Comparison of ENCODE assay signal across 29 cellular contexts in the genomic region with DNA sequence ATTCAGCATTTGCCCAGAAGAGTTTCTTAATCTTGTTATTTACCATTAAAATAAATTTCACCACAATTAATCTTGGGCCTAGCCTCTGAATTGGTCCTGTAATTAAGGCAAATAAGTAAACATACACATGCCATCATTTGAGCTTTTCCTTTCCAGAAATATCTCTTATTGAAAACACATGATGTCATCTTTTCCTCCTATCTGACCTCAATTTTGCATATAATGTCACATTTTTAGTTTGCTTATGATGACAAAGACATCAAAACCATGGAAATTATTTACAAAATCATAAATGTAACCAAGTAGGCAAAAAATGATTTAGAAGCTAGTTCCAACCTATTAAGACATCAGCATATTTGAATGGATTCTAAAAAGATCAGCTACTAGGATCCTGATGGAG.
"Had no signal": no experiment of that assay in that cellular context is flagged by ENCODE, and none has a peak within 500 bp of the region (broad histone marks: within the 10 kb centered on the region; RNA-seq: fewer than 3 reads in every experiment).

No MANE protein-coding gene starts in this region.

- H3K36me3 Mint-ChIP-seq: naive thymus-derived CD4-positive, alpha-beta T cell; natural killer cell; stimulated activated memory B cell treated with anti-CD40 and anti-IgM and Interleukin-4, amounts not matched to agents 10 μg/mL and 1 μg/mL and 100 μg/mL, for 72 hours had no signal

- H3K27ac ChIP-seq: neural progenitor cell, ovary, parathyroid adenoma, psoas muscle, skin epidermis, spleen, stomach, thoracic aorta, thyroid gland, tibial nerve, upper lobe of left lung had no signal

- H3K4me2 ChIP-seq: neural progenitor cell, smooth muscle cell had no signal

- H2AFZ ChIP-seq: parathyroid adenoma had no signal

- H3K27ac Mint-ChIP-seq: naive thymus-derived CD4-positive, alpha-beta T cell; natural killer cell; nephron; neural progenitor cell; progenitor cell of endocrine pancreas; stimulated activated memory B cell treated with anti-CD40 and anti-IgM and Interleukin-4, amounts not matched to agents 10 μg/mL and 1 μg/mL and 100 μg/mL, for 72 hours had no signal

- H3K4me1 ChIP-seq: neural progenitor cell, parathyroid adenoma, psoas muscle, spleen, stomach, thyroid gland, tibial nerve, upper lobe of left lung had no signal

- ATAC-seq: naive thymus-derived CD4-positive, alpha-beta T cell; natural killer cell; psoas muscle; right cardiac atrium; sciatic nerve; stimulated activated memory B cell treated with anti-CD40 and anti-IgM and Interleukin-4, amounts not matched to agents 10 μg/mL and 1 μg/mL and 100 μg/mL, for 72 hours; stimulated activated naive CD8-positive, alpha-beta T cell treated with anti-CD3 and anti-CD28 coated beads, Interleukin-15, Interleukin-2, amounts not matched to agents 100 U/mL and 50 U/mL, for 24 hours had no signal

- H3K36me3 ChIP-seq: neural progenitor cell, ovary, spleen, stomach, thyroid gland, tibial nerve, upper lobe of left lung had no signal

- H3K79me2 ChIP-seq: parathyroid adenoma had no signal

- DNase-seq: naive thymus-derived CD4-positive, alpha-beta T cell; natural killer cell; occipital lobe; ovary; psoas muscle; right cardiac atrium; spleen; stimulated activated CD4-positive, alpha-beta T cell treated with anti-CD3 and anti-CD28 coated beads, Interleukin-12 subunit alpha, Interleukin-12 subunit beta, amount 100 ng/mL, for 4 hours; stimulated activated CD4-positive, alpha-beta T cell treated with anti-CD3 and anti-CD28 coated beads, Interleukin-1b, Interleukin-23, amount 100 ng/mL, for 48 hours; stimulated activated CD4-positive, alpha-beta T cell treated with anti-CD3 and anti-CD28 coated beads, Interleukin-4, amount 100 ng/mL, for 1 hour; stimulated activated CD4-positive, alpha-beta T cell treated with anti-CD3 and anti-CD28 coated beads, Interleukin-4, amount 100 ng/mL, for 4 hours; stimulated activated CD8-positive, alpha-beta memory T cell treated with anti-CD3 and anti-CD28 coated beads, Interleukin-4, amount 100 ng/mL, for 48 hours; stimulated activated naive CD4-positive, alpha-beta T cell; stimulated activated naive CD8-positive, alpha-beta T cell treated with anti-CD3 and anti-CD28 coated beads, Interleukin-15, Interleukin-2, amounts not matched to agents 100 U/mL and 50 U/mL, for 24 hours; stomach; thyroid gland; trophoblast cell; upper lobe of left lung had no signal

- H3K9me3 Mint-ChIP-seq: nephron; stimulated activated memory B cell treated with anti-CD40 and anti-IgM and Interleukin-4, amounts not matched to agents 10 μg/mL and 1 μg/mL and 100 μg/mL, for 72 hours had no signal

- H3K27me3 ChIP-seq: neural progenitor cell, ovary, spleen, stomach, thyroid gland, tibial nerve, upper lobe of left lung had no signal

- H3K4me1 Mint-ChIP-seq: naive thymus-derived CD4-positive, alpha-beta T cell; natural killer cell; nephron; stimulated activated memory B cell treated with anti-CD40 and anti-IgM and Interleukin-4, amounts not matched to agents 10 μg/mL and 1 μg/mL and 100 μg/mL, for 72 hours had no signal

- H3K9me3 ChIP-seq: ovary, psoas muscle, spleen, stomach, thoracic aorta, thyroid gland, tibial nerve, upper lobe of left lung had no signal

- FAIRE-seq: urothelium cell line had no signal

- H3K27me3 Mint-ChIP-seq: naive thymus-derived CD4-positive, alpha-beta T cell; progenitor cell of endocrine pancreas; stimulated activated memory B cell treated with anti-CD40 and anti-IgM and Interleukin-4, amounts not matched to agents 10 μg/mL and 1 μg/mL and 100 μg/mL, for 72 hours had no signal

- H3K9ac ChIP-seq: neural progenitor cell, parathyroid adenoma had no signal

- H3K4me3 Mint-ChIP-seq: naive thymus-derived CD4-positive, alpha-beta T cell; natural killer cell; nephron; neural progenitor cell; stimulated activated memory B cell treated with anti-CD40 and anti-IgM and Interleukin-4, amounts not matched to agents 10 μg/mL and 1 μg/mL and 100 μg/mL, for 72 hours had no signal

- H3K4me3 ChIP-seq: neural progenitor cell, ovary, psoas muscle, skin epidermis, smooth muscle cell, spleen, stomach, thoracic aorta, thyroid gland, tibial nerve, upper lobe of left lung had no signal
